9 cellular contexts compared by ENCODE assay signal in the genomic region with DNA sequence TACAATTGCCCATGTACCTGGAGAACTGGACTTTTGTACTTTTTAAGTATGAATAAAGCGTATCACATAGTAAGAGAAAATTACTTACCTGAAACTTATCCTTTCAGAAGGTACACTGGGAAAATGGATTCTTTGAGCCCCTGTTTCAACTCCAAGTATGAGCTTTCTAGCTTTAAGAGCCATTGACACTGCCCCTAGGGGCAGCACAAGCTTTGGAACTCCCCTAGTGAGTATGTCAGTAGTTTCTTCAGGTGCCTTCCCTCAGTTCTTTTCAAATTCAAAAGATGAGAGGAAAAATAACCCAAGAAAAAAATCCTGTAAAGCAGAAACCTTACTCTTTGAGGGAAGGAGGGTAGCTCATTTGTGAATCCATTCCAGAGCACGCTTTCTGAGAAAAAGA.
DNase-seq lines count a peak whose midpoint lies in the region; ATAC-seq and TF ChIP-seq lines count a peak whose summit lies in the region.
"Had no signal": no experiment of that assay in that cellular context is flagged by ENCODE, and none has a peak within 500 bp of the region (broad histone marks: within the 10 kb centered on the region; RNA-seq: fewer than 3 reads in every experiment).

No MANE protein-coding gene starts in this region.

- H3K18ac ChIP-seq in mesendoderm (ENCODE audit: low read length): no peak overlapping the region

- H2AK5ac ChIP-seq in mesendoderm (ENCODE audit: low read length): no peak overlapping the region

- no peak overlapping the region for H4K8ac ChIP-seq in mesendoderm (ENCODE audit: low read depth, low read length)

- H3K9ac ChIP-seq in HUES64 (ENCODE audit: low read depth, low read length): no peak overlapping the region
- H3K9ac ChIP-seq in mesendoderm (ENCODE audit: low read length): no peak overlapping the region

- no peak for ATAC-seq in HG02885 (IDR thresholded peaks at IDR 0.05; ENCODE audit: poor library complexity, unreplicated experiment)

- 21% methylated on average over 1 of the region's 2 CpGs for WGBS in HUES64
- no CpG with 5 or more reads among the region's 2 CpGs for WGBS in mesendoderm (ENCODE audit: extremely low coverage, insufficient coverage, low lambda C conversion rate)

- peak overlapping the region; percentile 13; the same call in 1 of the 2 replicates for H3K27ac ChIP-seq in HUES64 (ENCODE audit: low read depth, low read length)
- no peak overlapping the region for H3K27ac ChIP-seq in mesendoderm (ENCODE audit: low read depth, low read length)
- H3K27ac ChIP-seq: dorsolateral prefrontal cortex had no signal

- H3K79me2 ChIP-seq in mesendoderm (ENCODE audit: control insufficient read depth, insufficient read depth, low read length): no peaks in the 10 kb centered on the region

- H3K56ac ChIP-seq in mesendoderm (ENCODE audit: low read length): no peak overlapping the region

- no peaks in the 10 kb centered on the region for H3K4me1 Mint-ChIP-seq in activated CD4-positive, alpha-beta T cell treated with anti-CD3 and anti-CD28 coated beads, Interleukin-2, amount 10 ng/mL, durations not matched to agents 24 days and 14 days

- TF ChIP-seq CTCF in GM12864 (IDR thresholded peaks at IDR 0.05; ENCODE audit: low read depth, low read length, missing control alignments) (peak; percentile 51), astrocyte of the spinal cord (IDR thresholded peaks at IDR 0.05; ENCODE audit: low read depth, low read length) (peak; percentile 44)

- H3K4me1 ChIP-seq in HUES64 (ENCODE audit: insufficient read depth, low read length) (peaks cover 37% of the 10 kb centered on the region), mesendoderm (ENCODE audit: control insufficient read depth, low read depth, low read length) (no peaks in the 10 kb centered on the region)

- DNase-seq in GM12864 (ENCODE audit: low read depth) (peak; percentile 7), astrocyte of the spinal cord (ENCODE audit: low read depth, low spot score) (no peak), mesendoderm (peak; percentile 79), activated gamma-delta T cell treated with Interleukin-2 at 50 U/mL for 16 hours (no peak)
- DNase-seq in activated CD4-positive, alpha-beta T cell treated with anti-CD3 and anti-CD28 coated beads, Interleukin-2, amount 10 ng/mL, durations not matched to agents 24 days and 14 days: no peak
- DNase-seq: dorsolateral prefrontal cortex had no signal

- H3K9me3 Mint-ChIP-seq in activated CD4-positive, alpha-beta T cell treated with anti-CD3 and anti-CD28 coated beads, Interleukin-2, amount 10 ng/mL, durations not matched to agents 24 days and 14 days: no peaks in the 10 kb centered on the region
- H3K9me3 Mint-ChIP-seq: IgD-negative memory B cell had no signal

- H3K9me3 ChIP-seq in HUES64 (ENCODE audit: insufficient read depth, low read depth, low read length): no peaks in the 10 kb centered on the region

- H3K23ac ChIP-seq in mesendoderm (ENCODE audit: low read length): no peak overlapping the region

- no peaks in the 10 kb centered on the region for H3K36me3 ChIP-seq in HUES64 (ENCODE audit: insufficient read depth, low read length)
- no peaks in the 10 kb centered on the region for H3K36me3 ChIP-seq in mesendoderm (ENCODE audit: control insufficient read depth, insufficient read depth, low read length)

- H3K4me3 ChIP-seq in GM12864 (ENCODE audit: low read depth, low read length) (no peak overlapping the region), HUES64 (ENCODE audit: low read length) (no peak overlapping the region), astrocyte of the spinal cord (ENCODE audit: low read depth, low read length) (no peak overlapping the region), mesendoderm (ENCODE audit: low read length) (no peak overlapping the region)
- H3K4me3 ChIP-seq: dorsolateral prefrontal cortex had no signal

- in situ Hi-C loops in astrocyte of the spinal cord (cut with HindIII; ENCODE audit: low sequenced_read_pairs): no loop called here

- H3K36me3 Mint-ChIP-seq in activated CD4-positive, alpha-beta T cell treated with anti-CD3 and anti-CD28 coated beads, Interleukin-2, amount 10 ng/mL, durations not matched to agents 24 days and 14 days (ENCODE audit: low read depth): peaks cover 6% of the 10 kb centered on the region
- H3K36me3 Mint-ChIP-seq: IgD-negative memory B cell had no signal

- intact Hi-C loops in activated CD4-positive, alpha-beta T cell treated with anti-CD3 and anti-CD28 coated beads, Interleukin-2, amount 10 ng/mL, durations not matched to agents 24 days and 14 days (cut with micrococcal nuclease): loop anchor here (5.0 kb wide), 1 partner anchor 121 kb away; no protein-coding TSS in a partner anchor

- H4K5ac ChIP-seq in mesendoderm (ENCODE audit: low read length): no peak overlapping the region

- no peaks in the 10 kb centered on the region for H3K79me1 ChIP-seq in mesendoderm (ENCODE audit: low read length)

- no peak overlapping the region for H3K4me2 ChIP-seq in mesendoderm (ENCODE audit: low read length)

- H2BK5ac ChIP-seq in mesendoderm (ENCODE audit: low read length): no peak overlapping the region

- no peak overlapping the region for H3K4me3 Mint-ChIP-seq in activated CD4-positive, alpha-beta T cell treated with anti-CD3 and anti-CD28 coated beads, Interleukin-2, amount 10 ng/mL, durations not matched to agents 24 days and 14 days
- H3K4me3 Mint-ChIP-seq: IgD-negative memory B cell had no signal

- no peak overlapping the region for H2BK120ac ChIP-seq in mesendoderm (ENCODE audit: low read depth, low read length)

- H2BK15ac ChIP-seq in mesendoderm (replicated peaks; ENCODE audit: low read depth): no peak overlapping the region

- no peak overlapping the region for H3K27ac Mint-ChIP-seq in activated CD4-positive, alpha-beta T cell treated with anti-CD3 and anti-CD28 coated beads, Interleukin-2, amount 10 ng/mL, durations not matched to agents 24 days and 14 days
- H3K27ac Mint-ChIP-seq: IgD-negative memory B cell had no signal

- no peaks in the 10 kb centered on the region for H3K27me3 ChIP-seq in HUES64 (ENCODE audit: insufficient read depth, low read length)
- no peaks in the 10 kb centered on the region for H3K27me3 ChIP-seq in mesendoderm (ENCODE audit: insufficient read depth, low read length, poor library complexity)
- H3K27me3 ChIP-seq: dorsolateral prefrontal cortex had no signal

- no peak overlapping the region for H3K4ac ChIP-seq in mesendoderm (ENCODE audit: low read depth, low read length)

- no peaks in the 10 kb centered on the region for H3K27me3 Mint-ChIP-seq in activated CD4-positive, alpha-beta T cell treated with anti-CD3 and anti-CD28 coated beads, Interleukin-2, amount 10 ng/mL, durations not matched to agents 24 days and 14 days
- H3K27me3 Mint-ChIP-seq: IgD-negative memory B cell had no signal

Comparison
In these comparisons a context has a peak if more than half of its experiments do, and no peak if none do; other contexts are left out.
1. DNase-seq: peak in GM12864 (single experiment) and mesendoderm (single experiment); none in astrocyte of the spinal cord (single experiment), activated CD4-positive, alpha-beta T cell treated with anti-CD3 and anti-CD28 coated beads, Interleukin-2, amount 10 ng/mL, durations not matched to agents 24 days and 14 days (single experiment) and activated gamma-delta T cell treated with Interleukin-2 at 50 U/mL for 16 hours (single experiment).